Comparison of ENCODE assay signal across 8 cellular contexts in genomic region chr13:52010890-52011689, GRCh38. TPM values are rescaled to one million over a fixed set of nuclear protein-coding genes. Genes with fewer than 3 reads are reported as not detected.
DNase-seq lines count a peak whose midpoint lies in the region; ATAC-seq and TF ChIP-seq lines count a peak whose summit lies in the region.

Gene ATP7B (minus strand): TSS chr13:52011450. CDS start chr13:52011337, 113 bp downstream.

- H3K9me3 ChIP-seq in right atrium auricular region: no peaks in the 10 kb centered on the region

- H3K9me3 Mint-ChIP-seq in activated naive CD4-positive, alpha-beta T cell treated with anti-CD3 and anti-CD28 coated beads, Interleukin-2, amount 50 U/mL, for 72 hours: peaks cover 0 to 5% of the 10 kb centered on the region in 2 donors

- peak within 1 kb of the TSS; percentile 91 to 93 for H3K27ac Mint-ChIP-seq in activated naive CD4-positive, alpha-beta T cell treated with anti-CD3 and anti-CD28 coated beads, Interleukin-2, amount 50 U/mL, for 72 hours

- no peaks in the 10 kb centered on the region for H3K27me3 ChIP-seq in right atrium auricular region

- H3K36me3 Mint-ChIP-seq in activated naive CD4-positive, alpha-beta T cell treated with anti-CD3 and anti-CD28 coated beads, Interleukin-2, amount 50 U/mL, for 72 hours: peaks cover 6 to 14% of the 10 kb centered on the region in 2 donors

- ATAC-seq in GM21447 (IDR thresholded peaks at IDR 0.05; ENCODE audit: unreplicated experiment) (peak; percentile 8), sciatic nerve (peak; percentile 5)
- ATAC-seq in activated naive CD4-positive, alpha-beta T cell treated with anti-CD3 and anti-CD28 coated beads, Interleukin-2, amount 50 U/mL, for 72 hours: peak in 1 of 2 donors; percentile 3
- no peak for ATAC-seq in activated CD4-positive, CD25-positive, alpha-beta regulatory T cell treated with anti-CD3 and anti-CD28 coated beads, Interleukin-2, amount 50 U/mL, for 24 hours

- peak within 1 kb of the TSS; percentile 81 to 90 for H3K4me3 ChIP-seq in right atrium auricular region

- H3K4me1 ChIP-seq in right atrium auricular region: peaks cover 0 to 22% of the 10 kb centered on the region in 2 donors

- H3K36me3 ChIP-seq in right atrium auricular region: no peaks in the 10 kb centered on the region

- intact Hi-C loops in sciatic nerve (cut with DNase I): loop anchor here (10.0 kb wide), 1 partner anchor 114 kb away; the partner anchor contains the start of gene NEK5

- DNase-seq in AG20443 (ENCODE audit: low spot score): peak; percentile 39
- peak; percentile 69 for DNase-seq in NCI-H748 (lab: John Stamatoyannopoulos, UW; ENCODE audit: unreplicated experiment)
- DNase-seq in activated naive CD4-positive, alpha-beta T cell treated with anti-CD3 and anti-CD28 coated beads, Interleukin-2, amount 50 U/mL, for 72 hours (ENCODE audit: low spot score in 2 of 2): peak in 1 of 2 donors; percentile 33
- DNase-seq in right atrium auricular region (ENCODE audit: low spot score): peak; percentile 60
- peak; percentile 63 for DNase-seq in sciatic nerve (ENCODE audit: low spot score)
- no peak for DNase-seq in NCI-H187 (lab: John Stamatoyannopoulos, UW)

- H3K27ac ChIP-seq in right atrium auricular region: peak within 1 kb of the TSS; percentile 81 to 89

- no peak for TF ChIP-seq CTCF in right atrium auricular region (IDR thresholded peaks at IDR 0.05)

RNA-seq across cellular contexts. Expression of gene ATP7B, which starts in this region (rescaled TPM):
- 1 to 10 TPM in 1 of 2 donors, under 1 TPM in 1; 0.96 to 1.1 TPM for total RNA-seq in activated naive CD4-positive, alpha-beta T cell treated with anti-CD3 and anti-CD28 coated beads, Interleukin-2, amount 50 U/mL, for 72 hours
- 1 to 10 TPM; 4.3 to 6.5 TPM for total RNA-seq in right atrium auricular region
- 11.5 TPM for total RNA-seq in sciatic nerve

Comparison
In these comparisons a context has a peak if more than half of its experiments do, and no peak if none do; other contexts are left out.
1. DNase-seq: peak in AG20443 (single experiment), NCI-H748 (single experiment), right atrium auricular region (single experiment) and sciatic nerve (single experiment); none in NCI-H187 (0 of 2).
2. ATAC-seq: peak in GM21447 (single experiment) and sciatic nerve (single experiment); none in activated CD4-positive, CD25-positive, alpha-beta regulatory T cell treated with anti-CD3 and anti-CD28 coated beads, Interleukin-2, amount 50 U/mL, for 24 hours (0 of 2).